1 cellular context compared by ENCODE assay signal in genomic region chr7:25830986-25831558, GRCh38.
TF ChIP-seq lines count a peak whose summit lies in the region.

No MANE protein-coding gene starts in this region.

TF ChIP-seq in IMR-90, 13 proteins besides CTCF, POLR2A, EP300 and RAD21 (continued from another document):
- TF ChIP-seq ELK1 (IDR thresholded peaks at IDR 0.05; ENCODE audit: borderline replicate concordance, low read depth, low read length) (no peak), MAZ (IDR thresholded peaks at IDR 0.05; ENCODE audit: borderline replicate concordance, low read depth, low read length) (no peak), FOS (IDR thresholded peaks at IDR 0.05; ENCODE audit: low read depth, low read length) (no peak), NFE2L2 (IDR thresholded peaks at IDR 0.05; ENCODE audit: low read depth, low read length) (no peak)
